In genomic region chr11:58639103-58639502, GRCh38 we compare ENCODE assay signal across 31 cellular contexts.
"Had no signal": no experiment of that assay in that cellular context is flagged by ENCODE, and none has a peak within 500 bp of the region (broad histone marks: within the 10 kb centered on the region; RNA-seq: fewer than 3 reads in every experiment).

No MANE protein-coding gene starts in this region.

- DNase-seq: activated CD4-positive, alpha-beta memory T cell treated with anti-CD3 and anti-CD28 coated beads, Interleukin-2, amount 10 ng/mL, durations not matched to agents 7 days and 5 days; activated CD4-positive, alpha-beta T cell treated with anti-CD3 and anti-CD28 coated beads for 1 hour; activated CD4-positive, alpha-beta T cell treated with anti-CD3 and anti-CD28 coated beads for 48 hours; activated CD4-positive, CD25-positive, alpha-beta regulatory T cell; activated CD8-positive, alpha-beta memory T cell treated with anti-CD3 and anti-CD28 coated beads for 24 hours; activated CD8-positive, alpha-beta memory T cell treated with anti-CD3 and anti-CD28 coated beads, Interleukin-2, amount 10 ng/mL, durations not matched to agents 7 days and 5 days; activated CD8-positive, alpha-beta memory T cell treated with anti-CD3 and anti-CD28 coated beads, Interleukin-2, amount 50 U/mL, for 48 hours; activated gamma-delta T cell; activated naive CD4-positive, alpha-beta T cell treated with Interleukin-2 at 50 U/mL for 16 hours; activated naive CD8-positive, alpha-beta T cell treated with anti-CD3 and anti-CD28 coated beads, Interleukin-2, amount 10 ng/mL, durations not matched to agents 7 days and 5 days; Karpas-422; NCI-H1092; NCI-H1436 treated with DMSO at 0.1 percent for 48 hours; NCI-H1694 treated with DMSO at 0.1 percent for 48 hours; NCI-H2029; NCI-H345; NCI-H526; NCI-H748 treated with DMSO at 0.1 percent for 48 hours; NK-92 treated with Interleukin-12 subunit alpha and Interleukin-12 subunit beta, amount 100 ng/mL, for 24 hours; PC-3; SIG-M5; T1000; WERI-Rb-1 had no signal

- H3K27me3 ChIP-seq: ascending aorta, cardiac muscle cell had no signal

- H3K27me3 Mint-ChIP-seq: activated CD8-positive, alpha-beta memory T cell treated with anti-CD3 and anti-CD28 coated beads, Interleukin-2, amount 10 ng/mL, durations not matched to agents 7 days and 5 days; activated naive CD4-positive, alpha-beta T cell treated with anti-CD3 and anti-CD28 coated beads, Interleukin-2, amount 50 U/mL, for 24 hours; activated naive CD8-positive, alpha-beta T cell treated with anti-CD3 and anti-CD28 coated beads, Interleukin-2, amount 10 ng/mL, durations not matched to agents 7 days and 5 days; central memory CD8-positive, alpha-beta T cell had no signal

- H3K9me3 ChIP-seq: ascending aorta had no signal

- H3K27ac Mint-ChIP-seq: activated CD4-positive, alpha-beta memory T cell treated with anti-CD3 and anti-CD28 coated beads, Interleukin-2, amount 10 ng/mL, durations not matched to agents 7 days and 5 days; activated CD8-positive, alpha-beta memory T cell treated with anti-CD3 and anti-CD28 coated beads, Interleukin-2, amount 10 ng/mL, durations not matched to agents 7 days and 5 days; activated naive CD4-positive, alpha-beta T cell treated with anti-CD3 and anti-CD28 coated beads, Interleukin-2, amount 50 U/mL, for 24 hours; activated naive CD8-positive, alpha-beta T cell treated with anti-CD3 and anti-CD28 coated beads, Interleukin-2, amount 10 ng/mL, durations not matched to agents 7 days and 5 days; activated T-helper 2 cell treated with anti-CD3 and anti-CD28 coated beads, Interferon-gamma antibody, Interleukin-2, Interleukin-4, amounts not matched to agents 10 μg/mL and 5 μg/mL and 100 μg/mL, durations not matched to agents 14 hours and 24 hours and 36 hours had no signal

- H3K36me3 ChIP-seq: ascending aorta, cardiac muscle cell, WERI-Rb-1 had no signal

- H3K4me1 ChIP-seq: ascending aorta had no signal

- ATAC-seq: activated CD8-positive, alpha-beta memory T cell treated with anti-CD3 and anti-CD28 coated beads, Interleukin-2, amount 10 ng/mL, durations not matched to agents 7 days and 5 days; PC-3; Right ventricle myocardium inferior had no signal

- H3K36me3 Mint-ChIP-seq: activated naive CD4-positive, alpha-beta T cell treated with anti-CD3 and anti-CD28 coated beads, Interleukin-2, amount 50 U/mL, for 24 hours; activated naive CD8-positive, alpha-beta T cell treated with anti-CD3 and anti-CD28 coated beads, Interleukin-2, amount 10 ng/mL, durations not matched to agents 7 days and 5 days had no signal

- H3K27ac ChIP-seq: ascending aorta, cardiac muscle cell, RWPE1, WERI-Rb-1 had no signal

- H3K4me3 Mint-ChIP-seq: activated CD4-positive, alpha-beta memory T cell treated with anti-CD3 and anti-CD28 coated beads, Interleukin-2, amount 10 ng/mL, durations not matched to agents 7 days and 5 days; activated CD8-positive, alpha-beta memory T cell treated with anti-CD3 and anti-CD28 coated beads, Interleukin-2, amount 10 ng/mL, durations not matched to agents 7 days and 5 days; activated naive CD4-positive, alpha-beta T cell treated with anti-CD3 and anti-CD28 coated beads, Interleukin-2, amount 50 U/mL, for 24 hours; activated naive CD8-positive, alpha-beta T cell treated with anti-CD3 and anti-CD28 coated beads, Interleukin-2, amount 10 ng/mL, durations not matched to agents 7 days and 5 days; central memory CD8-positive, alpha-beta T cell had no signal

- FAIRE-seq: RCC 7860 had no signal

- H3K4me3 ChIP-seq: ascending aorta, cardiac muscle cell had no signal

- H3K9me3 Mint-ChIP-seq: activated CD4-positive, alpha-beta memory T cell treated with anti-CD3 and anti-CD28 coated beads, Interleukin-2, amount 10 ng/mL, durations not matched to agents 7 days and 5 days; activated naive CD4-positive, alpha-beta T cell treated with anti-CD3 and anti-CD28 coated beads, Interleukin-2, amount 50 U/mL, for 24 hours; activated naive CD8-positive, alpha-beta T cell treated with anti-CD3 and anti-CD28 coated beads, Interleukin-2, amount 10 ng/mL, durations not matched to agents 7 days and 5 days; central memory CD8-positive, alpha-beta T cell had no signal
